ENCODE assay signal across 25 cellular contexts in genomic region chr15:56893349-56893678, GRCh38.
"Had no signal": no experiment of that assay in that cellular context is flagged by ENCODE, and none has a peak within 500 bp of the region (broad histone marks: within the 10 kb centered on the region; RNA-seq: fewer than 3 reads in every experiment).

No MANE protein-coding gene starts in this region.

- H3K9me3 Mint-ChIP-seq: type B pancreatic cell had no signal

- H3K9me3 ChIP-seq: breast epithelium, gastroesophageal sphincter, mucosa of descending colon, right lobe of liver, testis, tibial artery had no signal

- H3K27ac ChIP-seq: breast epithelium, epithelial cell of prostate, gastroesophageal sphincter, parathyroid adenoma, right lobe of liver, testis, tibial artery had no signal

- H3K27me3 Mint-ChIP-seq: dendritic cell treated with granulocyte-macrophage colony-stimulating factor and Interleukin-4, amounts not matched to agents 40 ng/mL and 50 ng/mL, for 4 days; progenitor cell of endocrine pancreas; type B pancreatic cell had no signal

- H3K79me2 ChIP-seq: parathyroid adenoma had no signal

- ATAC-seq: esophagus mucosa; gastroesophageal sphincter; mucosa of descending colon; naive thymus-derived CD8-positive, alpha-beta T cell; right lobe of liver; stimulated activated effector memory CD8-positive, alpha-beta T cell treated with anti-CD3 and anti-CD28 coated beads, Interleukin-12 subunit alpha, Interleukin-12 subunit beta, amount 100 ng/mL, for 72 hours; stimulated activated naive CD8-positive, alpha-beta T cell treated with anti-CD3 and anti-CD28 coated beads, Interleukin-15, Interleukin-2, amounts not matched to agents 100 U/mL and 50 U/mL, for 24 hours had no signal

- H2AFZ ChIP-seq: parathyroid adenoma had no signal

- H3K36me3 ChIP-seq: breast epithelium, gastroesophageal sphincter, right lobe of liver, tibial artery had no signal

- H3K36me3 Mint-ChIP-seq: stimulated activated effector memory CD8-positive, alpha-beta T cell treated with anti-CD3 and anti-CD28 coated beads, Interleukin-12 subunit alpha, Interleukin-12 subunit beta, amount 100 ng/mL, for 72 hours had no signal

- H3K4me3 Mint-ChIP-seq: dendritic cell treated with granulocyte-macrophage colony-stimulating factor and Interleukin-4, amounts not matched to agents 40 ng/mL and 50 ng/mL, for 4 days; endodermal cell; mesothelial cell of epicardium; naive thymus-derived CD8-positive, alpha-beta T cell; stimulated activated effector memory CD8-positive, alpha-beta T cell treated with anti-CD3 and anti-CD28 coated beads, Interleukin-12 subunit alpha, Interleukin-12 subunit beta, amount 100 ng/mL, for 72 hours; type B pancreatic cell had no signal

- H3K4me1 ChIP-seq: breast epithelium, parathyroid adenoma, testis had no signal

- DNase-seq: central memory CD4-positive, alpha-beta T cell; effector CD8-positive, alpha-beta T cell; endodermal cell; foreskin fibroblast; hypothalamus; mesenchymal stem cell; mucosa of descending colon; naive thymus-derived CD8-positive, alpha-beta T cell; right lobe of liver; stimulated activated CD4-positive, alpha-beta T cell treated with anti-CD3 and anti-CD28 coated beads, Interleukin-2, amount 100 ng/mL, for 24 hours; stimulated activated CD4-positive, alpha-beta T cell treated with anti-CD3 and anti-CD28 coated beads, Interleukin-4, amount 100 ng/mL, for 24 hours; stimulated activated naive CD8-positive, alpha-beta T cell treated with anti-CD3 and anti-CD28 coated beads, Interleukin-15, Interleukin-2, amounts not matched to agents 100 U/mL and 50 U/mL, for 24 hours; substantia nigra; testis; tibial artery had no signal

- H3K27ac Mint-ChIP-seq: dendritic cell treated with granulocyte-macrophage colony-stimulating factor and Interleukin-4, amounts not matched to agents 40 ng/mL and 50 ng/mL, for 4 days; endodermal cell; mesothelial cell of epicardium; naive thymus-derived CD8-positive, alpha-beta T cell; progenitor cell of endocrine pancreas; stimulated activated effector memory CD8-positive, alpha-beta T cell treated with anti-CD3 and anti-CD28 coated beads, Interleukin-12 subunit alpha, Interleukin-12 subunit beta, amount 100 ng/mL, for 72 hours; type B pancreatic cell had no signal

- H3K27me3 ChIP-seq: breast epithelium, gastroesophageal sphincter, right lobe of liver, testis, tibial artery had no signal

- H3K4me3 ChIP-seq: breast epithelium, gastroesophageal sphincter, mucosa of descending colon, right lobe of liver, testis, tibial artery had no signal
